In genomic region chr2:62642429-62643099, GRCh38 we compare ENCODE assay signal across 1 cellular context.
A peak's percentile ranks its signal among the peaks of the same experiment; 100 is the strongest.
TF ChIP-seq lines count a peak whose summit lies in the region.

No MANE protein-coding gene starts in this region.

TF ChIP-seq in HepG2, 621 proteins besides CTCF, POLR2A, EP300 and RAD21 (continued from another document):
- TF ChIP-seq ZSCAN31 (CRISPR knock-in tag; IDR thresholded peaks at IDR 0.05; ENCODE audit: low read depth): peak; percentile 64; the same call in 1 of the 2 replicates
- TF ChIP-seq, protein P1, sequence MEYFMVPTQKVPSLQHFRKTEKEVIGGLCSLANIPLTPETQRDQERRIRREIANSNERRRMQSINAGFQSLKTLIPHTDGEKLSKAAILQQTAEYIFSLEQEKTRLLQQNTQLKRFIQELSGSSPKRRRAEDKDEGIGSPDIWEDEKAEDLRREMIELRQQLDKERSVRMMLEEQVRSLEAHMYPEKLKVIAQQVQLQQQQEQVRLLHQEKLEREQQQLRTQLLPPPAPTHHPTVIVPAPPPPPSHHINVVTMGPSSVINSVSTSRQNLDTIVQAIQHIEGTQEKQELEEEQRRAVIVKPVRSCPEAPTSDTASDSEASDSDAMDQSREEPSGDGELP (IDR thresholded peaks at IDR 0.05; ENCODE audit: borderline replicate concordance, low read depth): peak; percentile 35; the same call in 1 of the 2 replicates
- TF ChIP-seq PHB2 (IDR thresholded peaks at IDR 0.05; ENCODE audit: partially characterized antibody): no peak
- no peak for TF ChIP-seq ZNF615 (CRISPR knock-in tag; IDR thresholded peaks at IDR 0.05; ENCODE audit: borderline replicate concordance)
- TF ChIP-seq NPAS2 (CRISPR knock-in tag; IDR thresholded peaks at IDR 0.05; ENCODE audit: borderline replicate concordance): no peak
- no peak for TF ChIP-seq ATF7 (IDR thresholded peaks at IDR 0.05)
- no peak for TF ChIP-seq ATF7 (CRISPR knock-in tag; IDR thresholded peaks at IDR 0.05)
TF ChIP-seq in HepG2: peak in this region for 199.
